9 cellular contexts compared by ENCODE assay signal in the genomic region with DNA sequence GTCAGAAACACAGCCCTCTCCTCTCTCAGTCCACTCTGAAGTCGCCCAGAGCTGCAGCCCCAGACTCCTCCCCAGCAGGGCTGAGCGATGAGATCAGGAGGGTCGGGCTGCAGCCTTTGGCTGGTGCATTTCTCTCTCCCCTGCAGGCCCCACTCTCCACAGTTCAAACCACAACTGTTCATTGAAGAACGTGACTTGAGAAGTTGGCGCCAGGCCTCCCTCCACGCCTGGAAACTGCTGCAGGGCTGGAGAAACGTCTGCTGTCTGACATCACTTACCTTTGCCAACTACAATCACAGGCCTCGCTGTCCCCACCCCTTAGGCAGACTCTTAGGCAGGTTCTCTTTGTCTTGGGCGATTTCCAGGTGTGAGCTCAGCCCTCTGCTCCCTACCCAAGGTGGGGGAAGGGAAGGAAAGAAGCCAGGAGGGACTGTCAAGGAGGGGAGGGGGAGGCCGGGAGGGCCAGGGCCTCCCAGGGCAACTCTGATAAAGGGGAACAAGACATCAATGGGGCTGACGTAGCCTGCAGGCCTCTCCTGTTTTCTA. TPM values are rescaled to one million over a fixed set of nuclear protein-coding genes. Genes with fewer than 3 reads are reported as not detected.
DNase-seq lines count a peak whose midpoint lies in the region; ATAC-seq and TF ChIP-seq lines count a peak whose summit lies in the region.
"Had no signal": no experiment of that assay in that cellular context is flagged by ENCODE, and none has a peak within 500 bp of the region (broad histone marks: within the 10 kb centered on the region; RNA-seq: fewer than 3 reads in every experiment).

No MANE protein-coding gene starts in this region.

- ATAC-seq in HG03432 (IDR thresholded peaks at IDR 0.05; ENCODE audit: unreplicated experiment) (no peak), HG03039 (IDR thresholded peaks at IDR 0.05; ENCODE audit: unreplicated experiment) (no peak), HG02852 (IDR thresholded peaks at IDR 0.05; ENCODE audit: unreplicated experiment) (no peak)

- H3K36me3 Mint-ChIP-seq in Calu3 (ENCODE audit: insufficient read depth, unreplicated experiment), result peaks cover 25% of the 10 kb centered on the region
- peaks cover 6% of the 10 kb centered on the region for H3K36me3 Mint-ChIP-seq in nephron (ENCODE audit: low read depth)
- peaks cover 2% of the 10 kb centered on the region for H3K36me3 Mint-ChIP-seq in T-helper 2 cell treated with Interferon-gamma antibody and Interleukin-4, amounts not matched to agents 5 μg/mL and 100 μg/mL, for 36 hours (ENCODE audit: low read depth)
- H3K36me3 Mint-ChIP-seq: naive thymus-derived CD8-positive, alpha-beta T cell had no signal

- peaks cover 4% of the 10 kb centered on the region for H3K27me3 Mint-ChIP-seq in Calu3 (ENCODE audit: unreplicated experiment)
- H3K27me3 Mint-ChIP-seq in nephron (ENCODE audit: low read depth), result peaks cover 4% of the 10 kb centered on the region
- H3K27me3 Mint-ChIP-seq in T-helper 2 cell treated with Interferon-gamma antibody and Interleukin-4, amounts not matched to agents 5 μg/mL and 100 μg/mL, for 36 hours (ENCODE audit: low read depth), result no peaks in the 10 kb centered on the region

- H3K9me3 Mint-ChIP-seq in Calu3 (ENCODE audit: low read depth, unreplicated experiment), result no peaks in the 10 kb centered on the region
- H3K9me3 Mint-ChIP-seq in nephron, result no peaks in the 10 kb centered on the region
- H3K9me3 Mint-ChIP-seq in T-helper 2 cell treated with Interferon-gamma antibody and Interleukin-4, amounts not matched to agents 5 μg/mL and 100 μg/mL, for 36 hours, result no peaks in the 10 kb centered on the region

- DNase-seq in Calu3 (peak; percentile 59), NCI-H187 treated with DMSO at 0.1 percent for 48 hours (lab: John Stamatoyannopoulos, UW) (peak; percentile 31), epithelial cell of prostate (ENCODE audit: low read depth, low spot score) (peak; percentile 93)
- no peak for DNase-seq in T-helper 2 cell treated with Interferon-gamma antibody and Interleukin-4, amounts not matched to agents 5 μg/mL and 100 μg/mL, for 36 hours (ENCODE audit: low spot score)
- DNase-seq: naive thymus-derived CD8-positive, alpha-beta T cell had no signal

- intact Hi-C loops in Calu3 (cut with micrococcal nuclease; ENCODE audit: unreplicated experiment), result no loop called here

- TF ChIP-seq CTCF in Calu3 (IDR thresholded peaks at IDR 0.05; ENCODE audit: unreplicated experiment), result no peak
- no peak for TF ChIP-seq CTCF in nephron (IDR thresholded peaks at IDR 0.05; ENCODE audit: unreplicated experiment in 3 of 3)

- peaks cover 21% of the 10 kb centered on the region for H3K4me1 Mint-ChIP-seq in Calu3 (ENCODE audit: low read depth, unreplicated experiment)
- peaks cover 65% of the 10 kb centered on the region for H3K4me1 Mint-ChIP-seq in nephron
- H3K4me1 Mint-ChIP-seq in T-helper 2 cell treated with Interferon-gamma antibody and Interleukin-4, amounts not matched to agents 5 μg/mL and 100 μg/mL, for 36 hours (ENCODE audit: low read depth), result no peaks in the 10 kb centered on the region

- H3K27ac ChIP-seq in epithelial cell of prostate, result peak overlapping the region; percentile 79

- H3K4me3 Mint-ChIP-seq in Calu3 (ENCODE audit: low read depth, unreplicated experiment) (peak overlapping the region; percentile 43), nephron (peak overlapping the region in 2 of 3 experiments; percentile 60 to 62)
- no peak overlapping the region for H3K4me3 Mint-ChIP-seq in T-helper 2 cell treated with Interferon-gamma antibody and Interleukin-4, amounts not matched to agents 5 μg/mL and 100 μg/mL, for 36 hours

- BruUV-seq in Calu3 (replicated peaks; lab: Mats Ljungman, UMichigan), result no TSS peak

- CTCF ChIA-PET in Calu3 (lab: Charles Lee), result interaction anchor here (0.6 kb wide), 2 partner anchors 18 to 20 kb away, joined by 3 read pairs; no protein-coding TSS in a partner anchor

- H3K27ac Mint-ChIP-seq in Calu3 (ENCODE audit: unreplicated experiment) (peak overlapping the region; percentile 81), nephron (peak overlapping the region; percentile 86 to 99 (median 98))
- no peak overlapping the region for H3K27ac Mint-ChIP-seq in T-helper 2 cell treated with Interferon-gamma antibody and Interleukin-4, amounts not matched to agents 5 μg/mL and 100 μg/mL, for 36 hours

RNA-seq across cellular contexts. Expression of a gene that starts 32.8 kb away (rescaled TPM):
- not detected in 2 replicates for total RNA-seq in Calu3 (2022)
- total RNA-seq: naive thymus-derived CD8-positive, alpha-beta T cell had no signal

RNA-seq across cellular contexts. Expression of a gene that starts 54.2 kb away (rescaled TPM):
- total RNA-seq in Calu3 (2022), result 147 and 154 TPM in 2 replicates

RNA-seq across cellular contexts. Expression of a gene that starts 58.2 kb away (rescaled TPM):
- not detected in 2 replicates for total RNA-seq in Calu3 (2022)
- total RNA-seq: naive thymus-derived CD8-positive, alpha-beta T cell had no signal
